ENCODE assay signal across 8 cellular contexts in genomic region chr9:99253772-99254431, GRCh38. TPM values are rescaled to one million over a fixed set of nuclear protein-coding genes. Genes with fewer than 3 reads are reported as not detected.
DNase-seq lines count a peak whose midpoint lies in the region; ATAC-seq and TF ChIP-seq lines count a peak whose summit lies in the region.

No MANE protein-coding gene starts in this region.

- peaks cover under 1% of the 10 kb centered on the region for H3K4me1 Mint-ChIP-seq in endodermal cell

- no peaks in the 10 kb centered on the region for H3K4me1 ChIP-seq in endodermal cell (ENCODE audit: control insufficient read depth, insufficient read depth, low read length)
- no peaks in the 10 kb centered on the region for H3K4me1 ChIP-seq in upper lobe of right lung

- H3K27ac ChIP-seq in endodermal cell (ENCODE audit: low read depth, low read length) (no peak overlapping the region), upper lobe of right lung (no peak overlapping the region)

- peak; percentile 49 for DNase-seq in endodermal cell
- DNase-seq in stimulated activated CD8-positive, alpha-beta memory T cell treated with anti-CD3 and anti-CD28 coated beads, Interleukin-15, amount 100 ng/mL, for 24 hours (ENCODE audit: low read depth) = peak; percentile 35
- no peak for DNase-seq in NCI-H2107 (lab: John Stamatoyannopoulos, UW)
- DNase-seq in NCI-H345 (lab: John Stamatoyannopoulos, UW) = no peak
- DNase-seq in upper lobe of right lung = no peak

- H3K4me3 ChIP-seq in endodermal cell (ENCODE audit: low read length) (no peak overlapping the region), upper lobe of right lung (no peak overlapping the region)

- ATAC-seq in GM18870 (IDR thresholded peaks at IDR 0.05; ENCODE audit: unreplicated experiment) = peak; percentile 77
- ATAC-seq in HG03025 (IDR thresholded peaks at IDR 0.05; ENCODE audit: low FRiP score, unreplicated experiment) = peak; percentile 88
- peak; percentile 83 to 91 for ATAC-seq in activated CD4-positive, CD25-positive, alpha-beta regulatory T cell treated with anti-CD3 and anti-CD28 coated beads, Interleukin-2, amount 50 U/mL, for 24 hours
- ATAC-seq in upper lobe of right lung = no peak

- H3K9me3 ChIP-seq in endodermal cell (ENCODE audit: control insufficient read depth, low read length) (no peaks in the 10 kb centered on the region), upper lobe of right lung (no peaks in the 10 kb centered on the region)

- no peak overlapping the region for H3K4me3 Mint-ChIP-seq in endodermal cell

- TF ChIP-seq CTCF in endodermal cell (conservative IDR thresholded peaks at IDR 0.05) = peak; percentile 35
- no peak for TF ChIP-seq CTCF in upper lobe of right lung (IDR thresholded peaks at IDR 0.05)

- H3K27ac Mint-ChIP-seq in endodermal cell = no peak overlapping the region

- no peaks in the 10 kb centered on the region for H3K36me3 ChIP-seq in endodermal cell (ENCODE audit: control insufficient read depth, insufficient read depth, low read length)
- H3K36me3 ChIP-seq in upper lobe of right lung = no peaks in the 10 kb centered on the region

- H3K9me3 Mint-ChIP-seq in endodermal cell = no peaks in the 10 kb centered on the region

- no peaks in the 10 kb centered on the region for H3K36me3 Mint-ChIP-seq in endodermal cell (ENCODE audit: low read depth)

- H3K9ac ChIP-seq in endodermal cell (ENCODE audit: extremely low read depth, low read length, poor library complexity, severe bottlenecking) = no peak overlapping the region

- peaks cover 3% of the 10 kb centered on the region for H3K27me3 Mint-ChIP-seq in endodermal cell (ENCODE audit: insufficient read depth)

- intact Hi-C loops in upper lobe of right lung (cut with DNase I) = no loop called here

- WGBS in endodermal cell (ENCODE audit: insufficient coverage in 1 of 2, insufficient read length in 1 of 2), 2 experiments = 92 to 94% methylated on average over 11 to 15 of the region's 15 CpGs

- H3K27me3 ChIP-seq in endodermal cell (ENCODE audit: control insufficient read depth, insufficient read depth, low read length, poor library complexity, severe bottlenecking) (no peaks in the 10 kb centered on the region), upper lobe of right lung (no peaks in the 10 kb centered on the region)

RNA-seq across cellular contexts. Expression of gene SEC61B, which starts 31.8 kb away (rescaled TPM):
- total RNA-seq in endodermal cell (100 to 1,000 TPM; 153 to 187 TPM), upper lobe of right lung (116 TPM)
- polyA plus RNA-seq in endodermal cell (2013, experiment 1 of 2) = 189 TPM
- 214 TPM for polyA plus RNA-seq in endodermal cell (2013, experiment 2 of 2)

RNA-seq across cellular contexts. Expression of gene ALG2, which starts 32.2 kb away (rescaled TPM):
- total RNA-seq in endodermal cell (10 to 100 TPM; 27.6 to 28.8 TPM), upper lobe of right lung (39.2 TPM)
- polyA plus RNA-seq in endodermal cell (2013, experiment 1 of 2) = 24.1 TPM
- 21.5 TPM for polyA plus RNA-seq in endodermal cell (2013, experiment 2 of 2)

Comparison
In these comparisons a context has a peak if more than half of its experiments do, and no peak if none do; other contexts are left out.
1. DNase-seq: peak in endodermal cell (single experiment) and stimulated activated CD8-positive, alpha-beta memory T cell treated with anti-CD3 and anti-CD28 coated beads, Interleukin-15, amount 100 ng/mL, for 24 hours (single experiment); none in NCI-H2107 (single experiment), NCI-H345 (single experiment) and upper lobe of right lung (single experiment).